Comparison of ENCODE assay signal across 22 cellular contexts in the genomic region with DNA sequence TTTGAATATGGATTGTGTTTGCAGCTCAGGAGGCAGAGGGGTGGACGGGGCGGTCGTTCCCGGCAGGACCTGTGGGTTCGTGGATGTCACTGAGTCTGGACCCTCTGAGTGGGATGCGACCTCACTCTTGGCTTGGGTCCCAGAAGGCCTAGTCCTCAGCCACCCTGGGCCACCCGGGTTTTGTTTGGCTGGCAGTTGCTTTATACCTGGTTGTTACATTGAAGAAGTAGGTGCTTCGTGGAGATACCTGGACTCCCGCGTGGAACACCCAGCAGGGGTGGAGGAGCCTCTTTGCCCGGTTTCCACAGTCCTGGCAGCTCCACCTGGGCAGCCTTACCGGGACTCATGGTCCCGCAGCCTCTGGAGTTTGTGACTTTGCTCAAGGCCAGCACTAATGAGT.
"Had no signal": no experiment of that assay in that cellular context is flagged by ENCODE, and none has a peak within 500 bp of the region (broad histone marks: within the 10 kb centered on the region; RNA-seq: fewer than 3 reads in every experiment).

No MANE protein-coding gene starts in this region.

- H3K27ac Mint-ChIP-seq: IgD-negative memory B cell, T-cell had no signal

- H3K4me3 ChIP-seq: K562 had no signal

- H3K9ac ChIP-seq: KMS-11, SK-N-SH had no signal

- H3K9me3 ChIP-seq: SK-N-SH had no signal

- DNase-seq: Kasumi-1, MM.1S, NCI-H1092 treated with DMSO at 0.1 percent for 48 hours, NCI-H146, NCI-H1694 treated with DMSO at 0.1 percent for 48 hours, NCI-H1930, NCI-H2081, NCI-H2107, NCI-H524, NCI-H526 treated with DMSO at 0.1 percent for 48 hours, NCI-H748 treated with DMSO at 0.1 percent for 48 hours, PC-3, SHP77, SK-N-SH, SW 1271, T-cell had no signal

- ATAC-seq: K562, Panc1, PC-3, T-cell had no signal

- H3K4me3 Mint-ChIP-seq: IgD-negative memory B cell, T-cell had no signal

- H3K9me3 Mint-ChIP-seq: T-cell had no signal

- H3K4me1 Mint-ChIP-seq: IgD-negative memory B cell had no signal

- H3K27ac ChIP-seq: HL-60, KMS-11, RWPE1 had no signal

- H3K36me3 Mint-ChIP-seq: T-cell had no signal

- H3K4me2 ChIP-seq: KMS-11, SK-N-SH had no signal

- H3K27me3 Mint-ChIP-seq: IgD-negative memory B cell had no signal
